ENCODE assay signal across 8 cellular contexts in the genomic region with DNA sequence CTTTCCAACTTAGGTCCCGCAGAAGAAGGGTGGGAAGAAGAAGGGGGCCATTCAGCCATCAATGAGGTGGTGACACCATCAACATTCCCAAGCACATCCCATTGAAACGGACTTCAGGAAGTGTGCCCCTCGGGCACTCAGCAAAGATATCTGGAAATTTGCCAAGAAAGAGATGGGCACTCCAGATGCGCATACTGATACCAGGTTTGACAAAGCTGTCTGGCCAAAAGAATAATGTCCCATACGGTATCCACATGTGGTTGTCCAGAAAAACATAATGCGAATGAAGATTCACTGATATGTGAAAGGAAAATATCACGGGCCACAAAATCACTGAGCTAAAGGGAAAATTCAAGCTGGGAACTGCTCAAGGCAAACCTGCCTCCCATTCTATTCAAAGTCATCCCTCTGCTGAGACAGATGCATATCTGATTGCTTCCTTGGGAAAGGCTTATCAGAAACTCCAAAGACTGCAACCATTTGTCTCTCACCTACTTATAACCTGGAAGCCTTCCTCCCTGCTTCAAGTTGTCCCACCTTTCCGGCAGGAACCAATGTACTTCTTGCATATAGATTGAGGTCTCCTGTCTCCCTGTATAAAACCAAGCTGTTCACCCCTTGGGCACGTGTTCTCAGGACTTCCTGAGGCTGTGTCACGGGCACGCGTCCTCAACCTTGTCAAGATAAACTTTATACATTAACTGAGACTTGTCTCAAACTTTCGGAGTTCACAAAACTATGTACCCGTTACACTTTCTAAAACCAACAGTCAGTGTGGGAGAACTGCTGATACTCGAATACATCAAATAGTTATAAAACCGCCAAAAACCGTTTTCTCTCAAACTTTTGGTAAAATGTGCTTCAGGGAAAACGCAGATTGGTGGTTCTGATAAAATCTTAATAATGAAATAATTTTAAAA. TPM values are rescaled to one million over a fixed set of nuclear protein-coding genes. Genes with fewer than 3 reads are reported as not detected.
DNase-seq lines count a peak whose midpoint lies in the region; ATAC-seq and TF ChIP-seq lines count a peak whose summit lies in the region.

No MANE protein-coding gene starts in this region.

- ATAC-seq in CD8-positive, alpha-beta T cell = no peak
- ATAC-seq in HG03442 (IDR thresholded peaks at IDR 0.05; ENCODE audit: unreplicated experiment) (no peak), HG03196 (IDR thresholded peaks at IDR 0.05; ENCODE audit: unreplicated experiment) (no peak)

- H3K4me3 ChIP-seq in CD8-positive, alpha-beta T cell (ENCODE audit: low read depth, low read length) = no peak overlapping the region
- peak overlapping the region; percentile 76 for H3K4me3 ChIP-seq in MG63

- H3K4me1 ChIP-seq in CD8-positive, alpha-beta T cell (ENCODE audit: insufficient read depth, low read length) = peaks cover 43% of the 10 kb centered on the region

- intact Hi-C loops in CD8-positive, alpha-beta T cell (cut with DNase I, micrococcal nuclease) = loop anchor here (1.0 to 10.0 kb wide), 15 partner anchors 42 to 1930 kb away; a partner anchor contains a TSS

- no peaks in the 10 kb centered on the region for H3K9me3 ChIP-seq in CD8-positive, alpha-beta T cell (ENCODE audit: low read length)
- H3K9me3 ChIP-seq in MG63 = no peaks in the 10 kb centered on the region

- no peak overlapping the region for H3K27ac Mint-ChIP-seq in CD8-positive, alpha-beta T cell
- H3K27ac Mint-ChIP-seq in chondrocyte (ENCODE audit: unreplicated experiment) (peak overlapping the region; percentile 47), nephron (no peak overlapping the region)

- H3K27ac ChIP-seq in CD8-positive, alpha-beta T cell (ENCODE audit: low read depth, low read length) = no peak overlapping the region

- CTCF ChIA-PET in CD8-positive, alpha-beta T cell (lab: Charles Lee) = interaction anchor here (0.8 to 2.6 kb wide), 4 partner anchors 43 to 93 kb away, joined by 3 to 11 read pairs (median 3); no protein-coding TSS in a partner anchor

- H3K36me3 Mint-ChIP-seq in CD8-positive, alpha-beta T cell = peaks cover 20% of the 10 kb centered on the region
- H3K36me3 Mint-ChIP-seq in chondrocyte (ENCODE audit: low read depth) (no peaks in the 10 kb centered on the region), nephron (ENCODE audit: low read depth) (no peaks in the 10 kb centered on the region)

- no peaks in the 10 kb centered on the region for H3K27me3 ChIP-seq in CD8-positive, alpha-beta T cell (ENCODE audit: insufficient read depth, low read length)
- no peaks in the 10 kb centered on the region for H3K27me3 ChIP-seq in MG63

- peak overlapping the region; percentile 56 for H3K4me3 Mint-ChIP-seq in CD8-positive, alpha-beta T cell
- H3K4me3 Mint-ChIP-seq in chondrocyte (ENCODE audit: unreplicated experiment) (peak overlapping the region; percentile 97), nephron (peak overlapping the region; percentile 88 to 99 (median 98))

- TF ChIP-seq CTCF in CD8-positive, alpha-beta T cell (IDR thresholded peaks at IDR 0.05) = no peak
- no peak for TF ChIP-seq CTCF in chondrocyte (IDR thresholded peaks at IDR 0.05)
- TF ChIP-seq CTCF in nephron (IDR thresholded peaks at IDR 0.05; ENCODE audit: unreplicated experiment in 3 of 3) = no peak

- H3K4me1 Mint-ChIP-seq in CD8-positive, alpha-beta T cell (ENCODE audit: low read depth) = peaks cover 54% of the 10 kb centered on the region
- H3K4me1 Mint-ChIP-seq in chondrocyte (ENCODE audit: low read depth) = peaks cover 55% of the 10 kb centered on the region
- H3K4me1 Mint-ChIP-seq in nephron = peaks cover 31% of the 10 kb centered on the region

- no peaks in the 10 kb centered on the region for H3K27me3 Mint-ChIP-seq in CD8-positive, alpha-beta T cell (ENCODE audit: low read depth)
- no peaks in the 10 kb centered on the region for H3K27me3 Mint-ChIP-seq in chondrocyte (ENCODE audit: low read depth)
- no peaks in the 10 kb centered on the region for H3K27me3 Mint-ChIP-seq in nephron (ENCODE audit: low read depth)

- no peak for DNase-seq in CD8-positive, alpha-beta T cell
- DNase-seq in MG63 (no peak), chondrocyte (ENCODE audit: low spot score) (no peak), MV-4-11 (lab: John Stamatoyannopoulos, UW) (no peak), DMS79 (lab: John Stamatoyannopoulos, UW) (no peak)

- no peaks in the 10 kb centered on the region for H3K9me3 Mint-ChIP-seq in CD8-positive, alpha-beta T cell
- H3K9me3 Mint-ChIP-seq in chondrocyte (ENCODE audit: low read depth) = no peaks in the 10 kb centered on the region
- H3K9me3 Mint-ChIP-seq in nephron = no peaks in the 10 kb centered on the region

- POLR2A ChIA-PET in CD8-positive, alpha-beta T cell (lab: Charles Lee) = interaction anchor here (0.8 to 1.0 kb wide), 2 partner anchors 28 to 354 kb away, joined by 3 read pairs; no protein-coding TSS in a partner anchor

- H3K36me3 ChIP-seq in CD8-positive, alpha-beta T cell (ENCODE audit: insufficient read depth, low read length) = no peaks in the 10 kb centered on the region
- H3K36me3 ChIP-seq in MG63 = peaks cover 2% of the 10 kb centered on the region

RNA-seq across cellular contexts. Expression of a gene that starts 1.3 kb away (rescaled TPM):
- 10 to 100 TPM; 34.1 to 36.6 TPM for total RNA-seq in CD8-positive, alpha-beta T cell
- 11.5 and 26.4 TPM in 2 replicates for total RNA-seq in MG63 (2014; rRNA removed; shearing (Covaris generic); ENCODE audit: low replicate concordance)
- total RNA-seq in chondrocyte = 13.9 to 27.9 TPM (median 27.6 TPM) in 3 replicates
